17 cellular contexts compared by ENCODE assay signal in the genomic region with DNA sequence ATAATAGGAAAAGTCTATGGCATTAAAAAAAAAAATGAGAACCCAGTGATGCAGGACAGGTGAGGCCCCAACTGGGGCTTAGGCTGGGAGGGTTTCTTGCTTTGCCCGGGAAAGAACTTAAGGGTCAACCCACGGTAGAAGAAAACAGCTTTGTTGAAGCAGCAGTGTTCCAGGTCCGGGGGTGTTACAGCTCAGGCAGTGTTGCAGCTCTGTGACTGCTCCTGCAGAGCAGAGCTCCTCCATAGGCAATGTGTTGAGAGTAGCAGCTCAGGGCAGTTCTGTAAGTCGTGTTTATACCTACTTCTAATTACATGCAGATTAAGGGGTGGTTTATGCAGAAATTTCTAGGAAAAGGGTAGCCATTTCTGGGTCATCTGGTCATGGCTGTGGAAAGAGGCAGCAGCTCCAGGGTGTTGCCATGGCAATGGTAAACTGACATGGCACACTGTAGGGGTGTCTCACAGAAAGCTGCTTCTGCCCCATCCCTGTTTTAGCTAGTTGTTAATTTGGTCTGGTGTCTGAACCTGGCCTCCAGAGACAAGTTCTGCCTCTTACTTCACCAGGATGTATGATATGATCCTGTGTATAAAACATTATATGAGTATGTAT.
"Had no signal": no experiment of that assay in that cellular context is flagged by ENCODE, and none has a peak within 500 bp of the region (broad histone marks: within the 10 kb centered on the region; RNA-seq: fewer than 3 reads in every experiment).

No MANE protein-coding gene starts in this region.

- ATAC-seq: activated T-helper 17 cell treated with anti-CD3 and anti-CD28 coated beads, Interleukin-2, amount 50 U/mL, for 72 hours; gastrocnemius medialis; left colon had no signal

- DNase-seq: activated CD4-positive, alpha-beta T cell treated with anti-CD3 and anti-CD28 coated beads, Interleukin-2, amount 50 U/mL, for 4 hours; activated CD4-positive, CD25-positive, alpha-beta regulatory T cell treated with anti-CD3 and anti-CD28 coated beads, Interleukin-2, amount 50 U/mL, for 72 hours; activated naive CD4-positive, alpha-beta T cell treated with anti-CD3 and anti-CD28 coated beads for 36 hours; activated T-cell treated with anti-CD3 and anti-CD28 coated beads for 4 hours; erythroblast; gastrocnemius medialis; left colon; naive B cell; stimulated activated CD4-positive, alpha-beta T cell treated with anti-CD3 and anti-CD28 coated beads, Interleukin-2, amount 100 ng/mL, for 48 hours; T-helper 9 cell; tibial artery had no signal

- H3K27ac ChIP-seq: ascending aorta, breast epithelium, gastrocnemius medialis, parathyroid adenoma, tibial artery, vagina had no signal

- H3K4me1 ChIP-seq: ascending aorta, breast epithelium, gastrocnemius medialis, parathyroid adenoma, tibial artery, vagina had no signal

- H3K4me3 ChIP-seq: ascending aorta, breast epithelium, gastrocnemius medialis, lung, tibial artery, vagina had no signal

- H3K36me3 ChIP-seq: ascending aorta, breast epithelium, gastrocnemius medialis, tibial artery, vagina had no signal

- H3K27me3 ChIP-seq: ascending aorta, breast epithelium, gastrocnemius medialis, tibial artery, vagina had no signal

- H3K9me3 ChIP-seq: ascending aorta, breast epithelium, gastrocnemius medialis, tibial artery, vagina had no signal
